17 cellular contexts compared by ENCODE assay signal in the genomic region with DNA sequence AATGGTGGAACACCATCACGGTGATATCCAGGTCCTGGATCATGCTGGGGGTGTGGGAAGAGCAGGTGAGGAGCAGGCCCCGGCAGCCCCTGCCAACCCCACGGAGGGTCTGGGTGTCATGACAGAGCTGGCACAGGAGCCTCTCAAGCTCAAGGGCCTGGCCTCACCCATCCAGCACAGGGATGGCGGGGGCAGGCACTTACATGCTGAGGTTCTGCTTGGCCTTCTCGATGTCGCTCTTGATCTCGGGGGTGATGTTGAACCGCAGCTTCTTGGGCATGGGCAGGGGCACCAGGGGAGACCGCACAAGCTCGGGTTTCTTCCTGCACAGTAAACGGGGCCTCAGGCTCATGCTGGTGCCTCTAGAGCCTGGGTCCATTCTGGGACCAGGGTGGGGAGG. TPM values are rescaled to one million over a fixed set of nuclear protein-coding genes. Genes with fewer than 3 reads are reported as not detected.
DNase-seq lines count a peak whose midpoint lies in the region; ATAC-seq and TF ChIP-seq lines count a peak whose summit lies in the region.
"Had no signal": no experiment of that assay in that cellular context is flagged by ENCODE, and none has a peak within 500 bp of the region (broad histone marks: within the 10 kb centered on the region; RNA-seq: fewer than 3 reads in every experiment).

No MANE protein-coding gene starts in this region.

- no peak overlapping the region for H3K9ac ChIP-seq in neuronal stem cell (ENCODE audit: low read depth, low read length, poor library complexity)
- H3K9ac ChIP-seq: BLaER1 had no signal

- no peak overlapping the region for H2BK5ac ChIP-seq in neuronal stem cell (ENCODE audit: low read length)

- no CpG with 5 or more reads among the region's 11 CpGs for WGBS in neuronal stem cell (ENCODE audit: extremely low coverage in 2 of 2, insufficient read length in 2 of 2, insufficient replicate concordance in 1 of 2), 2 donors

- no peak overlapping the region for H2BK15ac ChIP-seq in neuronal stem cell (ENCODE audit: low read length)

- no peak overlapping the region for H3K4me3 ChIP-seq in HEK293 (ENCODE audit: low read depth, low read length)
- H3K4me3 ChIP-seq in neuronal stem cell (ENCODE audit: low read length in 2 of 2), result no peak overlapping the region
- H3K4me3 ChIP-seq: BLaER1 had no signal

- no peaks in the 10 kb centered on the region for H3K9me3 ChIP-seq in HEK293 (ENCODE audit: control insufficient read depth, insufficient read depth, low read depth, low read length)
- no peaks in the 10 kb centered on the region for H3K9me3 ChIP-seq in neuronal stem cell (replicated peaks in 1 of 2; ENCODE audit: control insufficient read depth in 2 of 2, insufficient read depth in 1 of 2, low read depth in 1 of 2, low read length in 2 of 2)
- H3K9me3 ChIP-seq: BE2C, BLaER1 had no signal

- H3K23ac ChIP-seq in neuronal stem cell (ENCODE audit: low read depth, low read length, poor library complexity), result peak overlapping the region; percentile 60

- H3K27ac ChIP-seq in HEK293 (ENCODE audit: extremely low read depth, low read depth, low read length) (no peak overlapping the region), neuronal stem cell (replicated peaks; ENCODE audit: low read length) (no peak overlapping the region)
- H3K27ac ChIP-seq: BLaER1 had no signal

- no peak overlapping the region for H2BK120ac ChIP-seq in neuronal stem cell (ENCODE audit: low read depth, low read length)

- ATAC-seq in Right ventricle myocardium inferior, result no peak

- DNase-seq in D341Med (ENCODE audit: low spot score) (peak; percentile 16), neuronal stem cell (ENCODE audit: low spot score) (no peak), germinal center (ENCODE audit: low spot score) (no peak), Right ventricle myocardium inferior (ENCODE audit: missing footprints) (no peak), NCI-H1417 (lab: John Stamatoyannopoulos, UW) (no peak)
- DNase-seq: 8988T; ACHN; BE2C; C1 segment of cervical spinal cord; CD4-positive, alpha-beta memory T cell; CD4-positive, CD25-positive, alpha-beta regulatory T cell; CD8-positive, alpha-beta memory T cell; COR-L47; DMS79 treated with DMSO at 0.1 percent for 48 hours; GF-D8 had no signal

- H3K36me3 ChIP-seq in HEK293 (ENCODE audit: control insufficient read depth in 2 of 2, insufficient read depth in 1 of 2, low read length in 2 of 2) (peaks cover 0 to 24% of the 10 kb centered on the region in 2 experiments; a peak in 1 of 3 replicates), neuronal stem cell (replicated peaks in 1 of 2; ENCODE audit: control insufficient read depth in 2 of 2, insufficient read depth in 2 of 2, low read length in 2 of 2) (peaks cover 0 to 13% of the 10 kb centered on the region in 2 donors)
- H3K36me3 ChIP-seq: BE2C had no signal

- H3K4ac ChIP-seq in neuronal stem cell (ENCODE audit: low read length), result no peak overlapping the region

- POLR2A ChIA-PET in HEK293 (lab: Yijun Ruan, JAX), result interaction anchor here (0.8 to 1.2 kb wide), 4 partner anchors 8 to 398 kb away, joined by 3 to 4 read pairs (median 4); a partner anchor contains a TSS

- no peak overlapping the region for H3K18ac ChIP-seq in neuronal stem cell (ENCODE audit: low read length)

- TF ChIP-seq CTCF in HEK293 (tag by site-specific recombination; IDR thresholded peaks at IDR 0.05), result no peak

- no peak overlapping the region for H3K4me2 ChIP-seq in neuronal stem cell (ENCODE audit: insufficient read depth, low read length, poor library complexity, severe bottlenecking)
- H3K4me2 ChIP-seq: BLaER1 had no signal

- no peaks in the 10 kb centered on the region for H3K27me3 ChIP-seq in neuronal stem cell (ENCODE audit: control insufficient read depth in 3 of 3, insufficient read depth in 3 of 3, low read depth in 1 of 3, low read length in 3 of 3)
- H3K27me3 ChIP-seq: BE2C, BLaER1 had no signal

- H2AFZ ChIP-seq in neuronal stem cell (ENCODE audit: low read length), result no peak overlapping the region

- H4K8ac ChIP-seq in neuronal stem cell (ENCODE audit: low read depth, low read length), result no peak overlapping the region

- H2BK12ac ChIP-seq in neuronal stem cell (ENCODE audit: low read length), result no peak overlapping the region

- no peak overlapping the region for H4K91ac ChIP-seq in neuronal stem cell (ENCODE audit: low read depth, low read length, poor library complexity)

- intact Hi-C loops in Right ventricle myocardium inferior (cut with DNase I), result no loop called here

- H3K14ac ChIP-seq in neuronal stem cell (ENCODE audit: low read length), result no peak overlapping the region

- no peaks in the 10 kb centered on the region for H3K4me1 ChIP-seq in HEK293 (ENCODE audit: control insufficient read depth, insufficient read depth, low read length)
- H3K4me1 ChIP-seq in neuronal stem cell (ENCODE audit: control insufficient read depth in 2 of 2, insufficient read depth in 1 of 2, low read depth in 1 of 2, low read length in 2 of 2), result no peaks in the 10 kb centered on the region

- H2AK5ac ChIP-seq in neuronal stem cell (ENCODE audit: low read depth, low read length), result no peak overlapping the region

- CTCF ChIA-PET in HEK293 (lab: Yijun Ruan, JAX), result interaction anchor here (0.6 to 1.9 kb wide), 3 partner anchors 11 to 387 kb away, joined by 3 to 6 read pairs (median 4); no protein-coding TSS in a partner anchor

- peaks cover 2% of the 10 kb centered on the region for H3K79me1 ChIP-seq in neuronal stem cell (ENCODE audit: low read depth, low read length)

TF ChIP-seq in HEK293, 187 proteins besides CTCF, POLR2A, EP300 and RAD21:
- TF ChIP-seq, protein P1, sequence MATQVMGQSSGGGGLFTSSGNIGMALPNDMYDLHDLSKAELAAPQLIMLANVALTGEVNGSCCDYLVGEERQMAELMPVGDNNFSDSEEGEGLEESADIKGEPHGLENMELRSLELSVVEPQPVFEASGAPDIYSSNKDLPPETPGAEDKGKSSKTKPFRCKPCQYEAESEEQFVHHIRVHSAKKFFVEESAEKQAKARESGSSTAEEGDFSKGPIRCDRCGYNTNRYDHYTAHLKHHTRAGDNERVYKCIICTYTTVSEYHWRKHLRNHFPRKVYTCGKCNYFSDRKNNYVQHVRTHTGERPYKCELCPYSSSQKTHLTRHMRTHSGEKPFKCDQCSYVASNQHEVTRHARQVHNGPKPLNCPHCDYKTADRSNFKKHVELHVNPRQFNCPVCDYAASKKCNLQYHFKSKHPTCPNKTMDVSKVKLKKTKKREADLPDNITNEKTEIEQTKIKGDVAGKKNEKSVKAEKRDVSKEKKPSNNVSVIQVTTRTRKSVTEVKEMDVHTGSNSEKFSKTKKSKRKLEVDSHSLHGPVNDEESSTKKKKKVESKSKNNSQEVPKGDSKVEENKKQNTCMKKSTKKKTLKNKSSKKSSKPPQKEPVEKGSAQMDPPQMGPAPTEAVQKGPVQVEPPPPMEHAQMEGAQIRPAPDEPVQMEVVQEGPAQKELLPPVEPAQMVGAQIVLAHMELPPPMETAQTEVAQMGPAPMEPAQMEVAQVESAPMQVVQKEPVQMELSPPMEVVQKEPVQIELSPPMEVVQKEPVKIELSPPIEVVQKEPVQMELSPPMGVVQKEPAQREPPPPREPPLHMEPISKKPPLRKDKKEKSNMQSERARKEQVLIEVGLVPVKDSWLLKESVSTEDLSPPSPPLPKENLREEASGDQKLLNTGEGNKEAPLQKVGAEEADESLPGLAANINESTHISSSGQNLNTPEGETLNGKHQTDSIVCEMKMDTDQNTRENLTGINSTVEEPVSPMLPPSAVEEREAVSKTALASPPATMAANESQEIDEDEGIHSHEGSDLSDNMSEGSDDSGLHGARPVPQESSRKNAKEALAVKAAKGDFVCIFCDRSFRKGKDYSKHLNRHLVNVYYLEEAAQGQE (tag by site-specific recombination; IDR thresholded peaks at IDR 0.05), result no peak
- no peak for TF ChIP-seq REPIN1 (tag by site-specific recombination; IDR thresholded peaks at IDR 0.05; ENCODE audit: low read depth)
- TF ChIP-seq, protein P2, sequence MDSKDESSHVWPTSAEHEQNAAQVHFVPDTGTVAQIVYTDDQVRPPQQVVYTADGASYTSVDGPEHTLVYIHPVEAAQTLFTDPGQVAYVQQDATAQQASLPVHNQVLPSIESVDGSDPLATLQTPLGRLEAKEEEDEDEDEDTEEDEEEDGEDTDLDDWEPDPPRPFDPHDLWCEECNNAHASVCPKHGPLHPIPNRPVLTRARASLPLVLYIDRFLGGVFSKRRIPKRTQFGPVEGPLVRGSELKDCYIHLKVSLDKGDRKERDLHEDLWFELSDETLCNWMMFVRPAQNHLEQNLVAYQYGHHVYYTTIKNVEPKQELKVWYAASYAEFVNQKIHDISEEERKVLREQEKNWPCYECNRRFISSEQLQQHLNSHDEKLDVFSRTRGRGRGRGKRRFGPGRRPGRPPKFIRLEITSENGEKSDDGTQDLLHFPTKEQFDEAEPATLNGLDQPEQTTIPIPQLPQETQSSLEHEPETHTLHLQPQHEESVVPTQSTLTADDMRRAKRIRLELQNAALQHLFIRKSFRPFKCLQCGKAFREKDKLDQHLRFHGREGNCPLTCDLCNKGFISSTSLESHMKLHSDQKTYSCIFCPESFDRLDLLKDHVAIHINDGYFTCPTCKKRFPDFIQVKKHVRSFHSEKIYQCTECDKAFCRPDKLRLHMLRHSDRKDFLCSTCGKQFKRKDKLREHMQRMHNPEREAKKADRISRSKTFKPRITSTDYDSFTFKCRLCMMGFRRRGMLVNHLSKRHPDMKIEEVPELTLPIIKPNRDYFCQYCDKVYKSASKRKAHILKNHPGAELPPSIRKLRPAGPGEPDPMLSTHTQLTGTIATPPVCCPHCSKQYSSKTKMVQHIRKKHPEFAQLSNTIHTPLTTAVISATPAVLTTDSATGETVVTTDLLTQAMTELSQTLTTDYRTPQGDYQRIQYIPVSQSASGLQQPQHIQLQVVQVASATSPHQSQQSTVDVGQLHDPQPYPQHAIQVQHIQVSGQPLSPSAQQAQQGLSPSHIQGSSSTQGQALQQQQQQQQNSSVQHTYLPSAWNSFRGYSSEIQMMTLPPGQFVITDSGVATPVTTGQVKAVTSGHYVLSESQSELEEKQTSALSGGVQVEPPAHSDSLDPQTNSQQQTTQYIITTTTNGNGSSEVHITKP (tag by site-specific recombination; IDR thresholded peaks at IDR 0.05), result 0 out of 2 replicates have a peak, but pooled peaks have one; percentile 15
TF ChIP-seq in HEK293: peak in this region for 1.

RNA-seq across cellular contexts. Expression of a gene that starts 12.3 kb away (rescaled TPM):
- 12.9 TPM for polyA plus RNA-seq in neuronal stem cell (2013, experiment 1 of 2)
- polyA plus RNA-seq in neuronal stem cell (2013, experiment 2 of 2), result 12.1 TPM
- total RNA-seq in Right ventricle myocardium inferior, result 85.5 TPM

RNA-seq across cellular contexts. Expression of a gene that starts 12.9 kb away (rescaled TPM):
- 74.5 TPM for polyA plus RNA-seq in neuronal stem cell (2013, experiment 1 of 2)
- polyA plus RNA-seq in neuronal stem cell (2013, experiment 2 of 2), result 76.7 TPM
- total RNA-seq in Right ventricle myocardium inferior, result 194 TPM

RNA-seq across cellular contexts. Expression of a gene that starts 17.4 kb away (rescaled TPM):
- 34.9 TPM for polyA plus RNA-seq in neuronal stem cell (2013, experiment 1 of 2)
- 34.1 TPM for polyA plus RNA-seq in neuronal stem cell (2013, experiment 2 of 2)
- total RNA-seq in Right ventricle myocardium inferior, result 6.8 TPM
